1 cellular context compared by ENCODE assay signal in genomic region chr17:8631554-8631877, GRCh38.
TF ChIP-seq lines count a peak whose summit lies in the region.

No MANE protein-coding gene starts in this region.

TF ChIP-seq in GM23338, 12 proteins besides CTCF, POLR2A, EP300 and RAD21 (continued from another document):
- TF ChIP-seq ETS1 (IDR thresholded peaks at IDR 0.05) (no peak), ZNF331 (CRISPR knock-in tag; IDR thresholded peaks at IDR 0.05; ENCODE audit: low read depth) (no peak), POLR2AphosphoS5 (IDR thresholded peaks at IDR 0.05; ENCODE audit: low read depth) (no peak), STAT1 (IDR thresholded peaks at IDR 0.05; ENCODE audit: unreplicated experiment) (no peak), JUNB (IDR thresholded peaks at IDR 0.05; ENCODE audit: unreplicated experiment) (no peak), EZH2phosphoT487 (IDR thresholded peaks at IDR 0.05; ENCODE audit: unreplicated experiment) (no peak), EZH2 (IDR thresholded peaks at IDR 0.05; ENCODE audit: low read depth, unreplicated experiment) (no peak)
- TF ChIP-seq, protein P1, sequence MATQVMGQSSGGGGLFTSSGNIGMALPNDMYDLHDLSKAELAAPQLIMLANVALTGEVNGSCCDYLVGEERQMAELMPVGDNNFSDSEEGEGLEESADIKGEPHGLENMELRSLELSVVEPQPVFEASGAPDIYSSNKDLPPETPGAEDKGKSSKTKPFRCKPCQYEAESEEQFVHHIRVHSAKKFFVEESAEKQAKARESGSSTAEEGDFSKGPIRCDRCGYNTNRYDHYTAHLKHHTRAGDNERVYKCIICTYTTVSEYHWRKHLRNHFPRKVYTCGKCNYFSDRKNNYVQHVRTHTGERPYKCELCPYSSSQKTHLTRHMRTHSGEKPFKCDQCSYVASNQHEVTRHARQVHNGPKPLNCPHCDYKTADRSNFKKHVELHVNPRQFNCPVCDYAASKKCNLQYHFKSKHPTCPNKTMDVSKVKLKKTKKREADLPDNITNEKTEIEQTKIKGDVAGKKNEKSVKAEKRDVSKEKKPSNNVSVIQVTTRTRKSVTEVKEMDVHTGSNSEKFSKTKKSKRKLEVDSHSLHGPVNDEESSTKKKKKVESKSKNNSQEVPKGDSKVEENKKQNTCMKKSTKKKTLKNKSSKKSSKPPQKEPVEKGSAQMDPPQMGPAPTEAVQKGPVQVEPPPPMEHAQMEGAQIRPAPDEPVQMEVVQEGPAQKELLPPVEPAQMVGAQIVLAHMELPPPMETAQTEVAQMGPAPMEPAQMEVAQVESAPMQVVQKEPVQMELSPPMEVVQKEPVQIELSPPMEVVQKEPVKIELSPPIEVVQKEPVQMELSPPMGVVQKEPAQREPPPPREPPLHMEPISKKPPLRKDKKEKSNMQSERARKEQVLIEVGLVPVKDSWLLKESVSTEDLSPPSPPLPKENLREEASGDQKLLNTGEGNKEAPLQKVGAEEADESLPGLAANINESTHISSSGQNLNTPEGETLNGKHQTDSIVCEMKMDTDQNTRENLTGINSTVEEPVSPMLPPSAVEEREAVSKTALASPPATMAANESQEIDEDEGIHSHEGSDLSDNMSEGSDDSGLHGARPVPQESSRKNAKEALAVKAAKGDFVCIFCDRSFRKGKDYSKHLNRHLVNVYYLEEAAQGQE (IDR thresholded peaks at IDR 0.05; ENCODE audit: unreplicated experiment), result no peak
